11 cellular contexts compared by ENCODE assay signal in the genomic region with DNA sequence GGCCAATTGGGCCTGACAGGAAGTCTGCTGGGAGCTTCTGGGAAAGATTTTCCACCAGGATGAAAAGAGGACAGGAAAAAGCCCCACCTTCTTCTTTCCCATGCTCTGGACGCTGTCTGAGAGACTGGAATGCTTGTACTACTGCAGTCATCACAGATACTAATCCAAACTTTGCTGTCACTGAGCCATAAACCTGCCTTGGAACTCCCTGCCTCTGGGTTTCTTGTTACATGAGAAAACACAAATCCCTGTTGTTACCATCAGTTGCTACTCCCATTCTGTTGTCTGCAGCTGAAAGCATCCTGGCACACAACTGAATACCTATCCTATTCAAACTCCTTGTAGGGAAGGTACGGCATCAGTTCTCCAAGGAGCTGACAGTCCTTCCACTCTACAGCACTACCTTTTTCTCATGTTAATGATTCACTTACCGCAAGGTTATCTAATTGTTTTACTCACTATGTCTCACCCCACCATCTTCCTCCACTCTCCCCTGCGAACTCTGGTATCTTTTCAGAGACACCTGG.
DNase-seq lines count a peak whose midpoint lies in the region; ATAC-seq, FAIRE-seq and TF ChIP-seq lines count a peak whose summit lies in the region.
"Had no signal": no experiment of that assay in that cellular context is flagged by ENCODE, and none has a peak within 500 bp of the region (broad histone marks: within the 10 kb centered on the region; RNA-seq: fewer than 3 reads in every experiment).

No MANE protein-coding gene starts in this region.

- no peak for TF ChIP-seq CTCF in AG04450 (IDR thresholded peaks at IDR 0.05; ENCODE audit: low read depth, low read length)
- TF ChIP-seq CTCF in H1 (IDR thresholded peaks at IDR 0.05; ENCODE audit: control extremely low read depth in 1 of 3, insufficient read depth in 1 of 3, low read depth in 1 of 3, low read length in 3 of 3), result no peak

- no peak overlapping the region; the same call in 1 of the 2 replicates for H3K18ac ChIP-seq in H1 (ENCODE audit: extremely low read depth, low read length)

- no peak overlapping the region for H3K56ac ChIP-seq in H1 (replicated peaks; ENCODE audit: insufficient read length, low read depth, low read length)

- no peaks in the 10 kb centered on the region; the same call in 1 of the 2 replicates for H3K9me3 ChIP-seq in AG04450 (ENCODE audit: control insufficient read depth, insufficient read depth, low read length)
- H3K9me3 ChIP-seq in HUES48 (ENCODE audit: control insufficient read depth, insufficient read depth, low read length), result no peaks in the 10 kb centered on the region
- no peaks in the 10 kb centered on the region for H3K9me3 ChIP-seq in H1 (ENCODE audit: insufficient read depth in 2 of 2, low read depth in 1 of 2, low read length in 1 of 2)

- H3K27me3 ChIP-seq in AG04450 (ENCODE audit: control insufficient read depth, insufficient read depth, low read length), result no peaks in the 10 kb centered on the region
- no peaks in the 10 kb centered on the region for H3K27me3 ChIP-seq in HUES48 (ENCODE audit: control insufficient read depth, insufficient read depth, low read length)
- H3K27me3 ChIP-seq in H1 (replicated peaks in 1 of 4; ENCODE audit: control insufficient read depth in 3 of 4, extremely low read depth in 1 of 4, insufficient read depth in 3 of 4, low read length in 3 of 4), result no peaks in the 10 kb centered on the region

- H2BK5ac ChIP-seq in H1 (ENCODE audit: low read depth, low read length), result no peak overlapping the region

- H2AFZ ChIP-seq in H1 (ENCODE audit: low read length), result no peak overlapping the region

- TF ChIP-seq RAD21 in H1 (IDR thresholded peaks at IDR 0.05 in 1 of 2, conservative IDR thresholded peaks at IDR 0.05 in 1 of 2; ENCODE audit: low read depth in 2 of 2, low read length in 2 of 2), result no peak

- ATAC-seq in HG03045 (IDR thresholded peaks at IDR 0.05; ENCODE audit: unreplicated experiment) (no peak), GM19395 (IDR thresholded peaks at IDR 0.05; ENCODE audit: unreplicated experiment) (no peak)
- ATAC-seq: CD8-positive, alpha-beta T cell had no signal

- H4K5ac ChIP-seq in H1 (ENCODE audit: insufficient read length, low read depth, low read length), result no peak overlapping the region

- H4K91ac ChIP-seq in H1 (replicated peaks; ENCODE audit: insufficient read length, low read length), result no peak overlapping the region

- H4K20me1 ChIP-seq in H1 (replicated peaks in 1 of 2; ENCODE audit: control insufficient read depth in 1 of 2, insufficient read depth in 2 of 2, low read length in 2 of 2), result no peaks in the 10 kb centered on the region

- H3K9ac ChIP-seq in HUES48 (ENCODE audit: low read depth, low read length), result no peak overlapping the region; the same call in 1 of the 2 replicates
- H3K9ac ChIP-seq in H1 (replicated peaks in 1 of 4; ENCODE audit: extremely low read depth in 1 of 4, low read depth in 3 of 4, low read length in 3 of 4), result peak overlapping the region in 1 of 4 experiments; percentile 17; a peak in 1 of 7 replicates

- DNase-seq in AG04450 (ENCODE audit: low read depth, low spot score), result peak; percentile 39
- DNase-seq in H1 (ENCODE audit: low read depth in 1 of 2, low spot score in 2 of 2), result peak in 1 of 2 experiments; percentile 47
- peak; percentile 85 for DNase-seq in left kidney (ENCODE audit: low read depth, low spot score)
- DNase-seq in anterior cingulate cortex (lab: John Stamatoyannopoulos, UW), result no peak
- DNase-seq in HT-29 (ENCODE audit: low spot score), result no peak
- DNase-seq: activated effector memory CD4-positive, alpha-beta T cell treated with anti-CD3 and anti-CD28 coated beads, Interleukin-2, amount 50 U/mL, for 16 hours; CD8-positive, alpha-beta T cell; T1000 had no signal

- H3K27ac ChIP-seq in AG04450 (ENCODE audit: low read depth, low read length) (peak overlapping the region; percentile 81), HUES48 (ENCODE audit: low read depth, low read length) (peak overlapping the region; percentile 80), H1 (ENCODE audit: low read depth, low read length) (peak overlapping the region; percentile 81)

- H3K36me3 ChIP-seq in HUES48 (ENCODE audit: control insufficient read depth, insufficient read depth, low read length) (peaks cover 41% of the 10 kb centered on the region), H1 (ENCODE audit: control insufficient read depth in 2 of 4, insufficient read depth in 4 of 4, low read length in 3 of 4) (peaks cover 2 to 36% (median 23%) of the 10 kb centered on the region in 4 experiments)

- CTCF ChIA-PET in AG04450 (lab: Charles Lee), result interaction anchor here (0.8 to 1.7 kb wide), 3 partner anchors 22 to 65 kb away, joined by 3 to 5 read pairs (median 3); no protein-coding TSS in a partner anchor
- CTCF ChIA-PET in H1 (lab: Charles Lee; ENCODE audit: partially characterized antibody), result interaction anchor here (0.8 to 6.4 kb wide), 2 partner anchors 9 to 26 kb away, joined by 3 to 40 read pairs; no protein-coding TSS in a partner anchor

- no peak overlapping the region for H2BK15ac ChIP-seq in H1 (ENCODE audit: low read length)

- no peak for TF ChIP-seq EP300 in H1 (IDR thresholded peaks at IDR 0.05; ENCODE audit: borderline replicate concordance in 1 of 2, low read depth in 2 of 2, low read length in 2 of 2)

- H3K4me3 ChIP-seq in AG04450 (ENCODE audit: low read depth, low read length) (no peak overlapping the region), HUES48 (ENCODE audit: low read depth, low read length) (peak overlapping the region; percentile 26; the same call in 1 of the 2 replicates), H1 (ENCODE audit: extremely low read depth in 1 of 4, insufficient read depth in 2 of 4, low read depth in 3 of 4, low read length in 4 of 4) (peak overlapping the region in 1 of 4 experiments; percentile 28; a peak in 3 of 8 replicates)

- H2BK12ac ChIP-seq in H1 (ENCODE audit: low read depth, low read length), result no peak overlapping the region

- no peak overlapping the region for H2BK120ac ChIP-seq in H1 (replicated peaks; ENCODE audit: low read depth, low read length)

- TF ChIP-seq POLR2A in H1 (IDR thresholded peaks at IDR 0.05; ENCODE audit: control extremely low read depth in 1 of 2, low read depth in 2 of 2, low read length in 2 of 2), result no peak

- POLR2A ChIA-PET in AG04450 (lab: Yijun Ruan, JAX) (interaction anchor here (0.6 kb wide), 1 partner anchor 113 kb away, joined by 3 read pairs; no protein-coding TSS in a partner anchor), H1 (lab: Charles Lee; ENCODE audit: partially characterized antibody) (interaction anchor here (0.9 to 1.8 kb wide), 4 partner anchors 9 to 117 kb away, joined by 3 to 8 read pairs (median 4); no protein-coding TSS in a partner anchor)

- no peak overlapping the region for H4K8ac ChIP-seq in H1 (ENCODE audit: extremely low read depth, insufficient read depth, low read length)

- FAIRE-seq in H1 (lab: Jason Lieb, UNC), result peak; percentile 72

- no peaks in the 10 kb centered on the region for H3K79me1 ChIP-seq in H1 (ENCODE audit: low read depth, low read length)

- WGBS in H1 (ENCODE audit: extremely low coverage in 1 of 2, insufficient coverage in 1 of 2, insufficient read length in 1 of 2, insufficient replicate concordance in 2 of 2, low coverage in 1 of 2, low lambda C conversion rate in 2 of 2, missing lambda C conversion rate in 1 of 2), 2 experiments, result 42% methylated on average over 4 of the region's 4 CpGs; no CpG with 5 or more reads in 1 of the 2 experiments

- H2BK20ac ChIP-seq in H1 (ENCODE audit: low read length), result no peak overlapping the region

- peak overlapping the region; percentile 55 to 66 for H3K4me2 ChIP-seq in H1 (ENCODE audit: insufficient read depth in 1 of 2, low read depth in 2 of 2, low read length in 2 of 2)

- no peaks in the 10 kb centered on the region for H3K79me2 ChIP-seq in H1 (ENCODE audit: control insufficient read depth in 1 of 2, insufficient read depth in 2 of 2, low read length in 2 of 2)

- H3K4me1 ChIP-seq in HUES48 (ENCODE audit: control insufficient read depth, insufficient read depth, low read length) (peaks cover 46% of the 10 kb centered on the region), H1 (replicated peaks in 1 of 4; ENCODE audit: control insufficient read depth in 3 of 4, insufficient read depth in 4 of 4, low read length in 3 of 4) (peaks cover 9 to 30% (median 27%) of the 10 kb centered on the region in 4 experiments; a peak in 6 of 7 replicates)

- no peak overlapping the region for H3K4ac ChIP-seq in H1 (replicated peaks; ENCODE audit: insufficient read length, low read depth, low read length)

- H3K14ac ChIP-seq in H1 (ENCODE audit: insufficient read length), result no peak overlapping the region

- H2AK5ac ChIP-seq in H1 (ENCODE audit: low read depth, low read length), result no peak overlapping the region

- no peak overlapping the region for H3K23ac ChIP-seq in H1 (ENCODE audit: insufficient read length)

- peaks cover 1% of the 10 kb centered on the region; the same call in 1 of the 2 replicates for H3K23me2 ChIP-seq in H1 (ENCODE audit: low read depth, low read length)

TF ChIP-seq in H1, 55 proteins besides CTCF, POLR2A, EP300 and RAD21:
- 0 out of 4 replicates have a peak, but pooled peaks of 1 of the 2 experiments have one; percentile 38 for TF ChIP-seq SIN3A (conservative IDR thresholded peaks at IDR 0.05 in 1 of 2, IDR thresholded peaks at IDR 0.05 in 1 of 2; ENCODE audit: low read depth in 1 of 2, low read length in 2 of 2)
- TF ChIP-seq JUND (IDR thresholded peaks at IDR 0.05; ENCODE audit: low read length), result no peak
- TF ChIP-seq, protein P1, sequence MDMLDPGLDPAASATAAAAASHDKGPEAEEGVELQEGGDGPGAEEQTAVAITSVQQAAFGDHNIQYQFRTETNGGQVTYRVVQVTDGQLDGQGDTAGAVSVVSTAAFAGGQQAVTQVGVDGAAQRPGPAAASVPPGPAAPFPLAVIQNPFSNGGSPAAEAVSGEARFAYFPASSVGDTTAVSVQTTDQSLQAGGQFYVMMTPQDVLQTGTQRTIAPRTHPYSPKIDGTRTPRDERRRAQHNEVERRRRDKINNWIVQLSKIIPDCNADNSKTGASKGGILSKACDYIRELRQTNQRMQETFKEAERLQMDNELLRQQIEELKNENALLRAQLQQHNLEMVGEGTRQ (IDR thresholded peaks at IDR 0.05; ENCODE audit: low read length), result peak; percentile 76

Comparison
In these comparisons a context has a peak if more than half of its experiments do, and no peak if none do; other contexts are left out.
1. DNase-seq: peak in AG04450 (single experiment) and left kidney (single experiment); none in anterior cingulate cortex (0 of 58) and HT-29 (single experiment).
2. Peak in every context shown above with its lines, with median percentiles within 50 percentile points of each other: H3K27ac ChIP-seq.